ENCODE assay signal across 16 cellular contexts in genomic region chr2:71465356-71465755, GRCh38. TPM values are rescaled to one million over a fixed set of nuclear protein-coding genes. Genes with fewer than 3 reads are reported as not detected.
"Had no signal": no experiment of that assay in that cellular context is flagged by ENCODE, and none has a peak within 500 bp of the region (broad histone marks: within the 10 kb centered on the region; RNA-seq: fewer than 3 reads in every experiment).

No MANE protein-coding gene starts in this region.

- H3K9me3 Mint-ChIP-seq: activated CD8-positive, alpha-beta T cell treated with anti-CD3 and anti-CD28 coated beads for 36 hours; activated naive CD4-positive, alpha-beta T cell treated with anti-CD3 and anti-CD28 coated beads, Interleukin-2, amount 10 ng/mL, durations not matched to agents 7 days and 5 days; natural killer cell treated with Interleukin-12 subunit alpha and Interleukin-12 subunit beta and Interleukin-15 and Interleukin-18, amount 100 ng/mL, for 72 hours; T-cell had no signal

- H3K27ac ChIP-seq: epithelial cell of prostate, WERI-Rb-1 had no signal

- H3K36me3 ChIP-seq: gastroesophageal sphincter, sigmoid colon, WERI-Rb-1 had no signal

- H3K9me3 ChIP-seq: gastroesophageal sphincter, sigmoid colon had no signal

- H3K27ac Mint-ChIP-seq: activated CD8-positive, alpha-beta T cell treated with anti-CD3 and anti-CD28 coated beads for 36 hours; activated naive CD4-positive, alpha-beta T cell treated with anti-CD3 and anti-CD28 coated beads, Interleukin-2, amount 10 ng/mL, durations not matched to agents 7 days and 5 days; activated T-helper 2 cell treated with anti-CD3 and anti-CD28 coated beads, Interferon-gamma antibody, Interleukin-2, Interleukin-4, amounts not matched to agents 10 μg/mL and 5 μg/mL and 100 μg/mL, durations not matched to agents 14 hours and 24 hours and 36 hours; natural killer cell treated with Interleukin-12 subunit alpha and Interleukin-12 subunit beta and Interleukin-15 and Interleukin-18, amount 100 ng/mL, for 72 hours; T-cell had no signal

- ATAC-seq: activated CD8-positive, alpha-beta T cell treated with anti-CD3 and anti-CD28 coated beads for 36 hours; gastroesophageal sphincter; natural killer cell treated with Interleukin-12 subunit alpha and Interleukin-12 subunit beta and Interleukin-15 and Interleukin-18, amount 100 ng/mL, for 72 hours; stimulated activated naive CD8-positive, alpha-beta T cell treated with anti-CD3 and anti-CD28 coated beads, Interleukin-15, Interleukin-2, amounts not matched to agents 100 U/mL and 50 U/mL, for 24 hours had no signal

- DNase-seq: activated CD4-positive, alpha-beta T cell treated with anti-CD3 and anti-CD28 coated beads for 4 hours; activated CD8-positive, alpha-beta T cell treated with anti-CD3 and anti-CD28 coated beads for 36 hours; activated naive CD4-positive, alpha-beta T cell treated with anti-CD3 and anti-CD28 coated beads, Interleukin-2, amount 10 ng/mL, durations not matched to agents 7 days and 5 days; caudate nucleus; cortex of kidney; effector CD8-positive, alpha-beta T cell; hippocampal formation; sigmoid colon; stimulated activated CD4-positive, alpha-beta T cell treated with anti-CD3 and anti-CD28 coated beads, Interleukin-2, amount 100 ng/mL, for 48 hours; stimulated activated naive CD8-positive, alpha-beta T cell treated with anti-CD3 and anti-CD28 coated beads, Interleukin-15, Interleukin-2, amounts not matched to agents 100 U/mL and 50 U/mL, for 24 hours; T-cell; WERI-Rb-1 had no signal

- H3K36me3 Mint-ChIP-seq: activated naive CD4-positive, alpha-beta T cell treated with anti-CD3 and anti-CD28 coated beads, Interleukin-2, amount 10 ng/mL, durations not matched to agents 7 days and 5 days; natural killer cell treated with Interleukin-12 subunit alpha and Interleukin-12 subunit beta and Interleukin-15 and Interleukin-18, amount 100 ng/mL, for 72 hours; T-cell had no signal

- H3K4me3 Mint-ChIP-seq: activated CD8-positive, alpha-beta T cell treated with anti-CD3 and anti-CD28 coated beads for 36 hours; activated naive CD4-positive, alpha-beta T cell treated with anti-CD3 and anti-CD28 coated beads, Interleukin-2, amount 10 ng/mL, durations not matched to agents 7 days and 5 days; natural killer cell treated with Interleukin-12 subunit alpha and Interleukin-12 subunit beta and Interleukin-15 and Interleukin-18, amount 100 ng/mL, for 72 hours; T-cell had no signal

RNA-seq across cellular contexts. Expression of gene DYSF, which starts 12.0 kb away (rescaled TPM):
- total RNA-seq: activated T-helper 2 cell treated with anti-CD3 and anti-CD28 coated beads, Interferon-gamma antibody, Interleukin-2, Interleukin-4, amounts not matched to agents 10 μg/mL and 5 μg/mL and 100 μg/mL, durations not matched to agents 14 hours and 24 hours and 36 hours had no signal
